8 cellular contexts compared by ENCODE assay signal in the genomic region with DNA sequence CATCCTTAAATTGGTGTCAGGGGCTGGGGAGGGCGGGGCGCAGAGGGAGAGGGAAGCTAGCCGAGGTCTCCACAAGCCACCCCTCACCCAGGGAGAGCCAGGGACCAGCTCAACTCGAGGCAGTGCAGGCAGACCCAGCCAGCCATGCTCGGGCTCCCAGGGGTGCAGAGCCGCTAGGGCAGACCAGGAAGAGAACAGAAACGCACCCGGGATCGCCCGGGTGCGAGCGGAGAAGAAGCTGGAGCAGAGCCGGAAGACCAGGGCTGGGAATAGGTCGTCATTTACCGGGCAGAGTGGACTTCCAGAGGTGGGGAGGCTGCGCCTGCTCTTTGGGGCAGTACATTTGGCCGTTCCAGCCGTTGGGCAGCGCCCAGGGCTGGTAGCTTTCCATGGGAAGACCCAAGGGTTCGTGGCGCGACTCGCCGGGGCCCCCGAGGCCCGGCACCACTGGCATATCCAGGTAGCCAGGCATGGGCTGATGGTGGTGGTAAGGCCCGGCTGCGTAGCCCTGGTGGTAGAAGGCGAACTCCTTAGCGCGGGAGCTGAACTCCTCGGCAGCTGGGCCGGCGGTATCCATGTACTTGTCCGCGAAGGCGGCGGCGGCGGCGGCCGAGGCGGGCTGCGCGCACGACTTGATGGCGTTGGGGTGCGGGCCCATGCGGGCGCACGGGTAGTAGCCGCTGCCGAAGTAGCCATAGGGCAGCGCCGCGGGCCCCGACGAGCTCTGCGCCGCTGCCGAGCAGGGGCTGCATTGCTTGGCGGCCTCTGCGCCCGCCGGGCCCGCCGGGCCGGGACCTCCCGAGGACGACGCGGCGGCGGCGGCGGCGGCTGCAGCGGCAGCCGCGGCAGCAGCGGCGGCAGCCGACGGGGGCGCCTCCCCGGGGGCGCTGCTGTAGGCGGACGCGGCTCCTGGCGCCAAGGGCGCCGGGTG. TPM values are rescaled to one million over a fixed set of nuclear protein-coding genes. Genes with fewer than 3 reads are reported as not detected.
DNase-seq lines count a peak whose midpoint lies in the region; ATAC-seq and TF ChIP-seq lines count a peak whose summit lies in the region.

No MANE protein-coding gene starts in this region.

- 4% methylated on average over 3 of the region's 93 CpGs; no CpG with 5 or more reads in 1 of the 2 donors for WGBS in gastroesophageal sphincter (ENCODE audit: low coverage in 1 of 2), 2 donors
- WGBS in stomach, 5 donors: 3 to 12% (median 5%) methylated on average over 25 to 93 of the region's 93 CpGs

- TF ChIP-seq EP300 in gastroesophageal sphincter (IDR thresholded peaks at IDR 0.05) (no peak), stomach (IDR thresholded peaks at IDR 0.05) (no peak)

- H3K27me3 Mint-ChIP-seq in T-helper 2 cell treated with Interferon-gamma antibody and Interleukin-4, amounts not matched to agents 5 μg/mL and 100 μg/mL, for 36 hours (ENCODE audit: low read depth): peaks cover 85% of the 10 kb centered on the region

- H3K4me1 Mint-ChIP-seq in T-helper 2 cell treated with Interferon-gamma antibody and Interleukin-4, amounts not matched to agents 5 μg/mL and 100 μg/mL, for 36 hours (ENCODE audit: low read depth): no peaks in the 10 kb centered on the region

- DNase-seq in T-helper 2 cell treated with Interferon-gamma antibody and Interleukin-4, amounts not matched to agents 5 μg/mL and 100 μg/mL, for 36 hours (ENCODE audit: low spot score): no peak
- DNase-seq in T-helper 2 cell (no peak), RKO (ENCODE audit: low spot score) (peak; percentile 52), stomach (no peak), OCI-M1 (lab: John Stamatoyannopoulos, UW) (no peak), SKM-1 treated with dmso at 0.1 percent for 144 hours (lab: John Stamatoyannopoulos, UW; ENCODE audit: unreplicated experiment) (no peak), DMS153 (lab: John Stamatoyannopoulos, UW) (no peak)

- H3K27me3 ChIP-seq in gastroesophageal sphincter: peaks cover 100% of the 10 kb centered on the region
- H3K27me3 ChIP-seq in stomach: peaks cover 48 to 100% (median 95%) of the 10 kb centered on the region in 3 donors

- peak; percentile 11 for ATAC-seq in gastroesophageal sphincter

- H3K36me3 ChIP-seq in gastroesophageal sphincter (no peaks in the 10 kb centered on the region), stomach (no peaks in the 10 kb centered on the region)

- H3K9me3 Mint-ChIP-seq in T-helper 2 cell treated with Interferon-gamma antibody and Interleukin-4, amounts not matched to agents 5 μg/mL and 100 μg/mL, for 36 hours: no peaks in the 10 kb centered on the region

- H3K27ac ChIP-seq in gastroesophageal sphincter (no peak overlapping the region), stomach (no peak overlapping the region)

- H3K9me3 ChIP-seq in gastroesophageal sphincter (no peaks in the 10 kb centered on the region), stomach (no peaks in the 10 kb centered on the region)

- TF ChIP-seq POLR2A in gastroesophageal sphincter (IDR thresholded peaks at IDR 0.05) (no peak), stomach (IDR thresholded peaks at IDR 0.05) (no peak)

- H3K4me1 ChIP-seq in gastroesophageal sphincter (peaks cover 0 to 51% (median 10%) of the 10 kb centered on the region in 3 donors), stomach (peaks cover 31 to 49% (median 42%) of the 10 kb centered on the region in 4 donors)

- H3K36me3 Mint-ChIP-seq in T-helper 2 cell treated with Interferon-gamma antibody and Interleukin-4, amounts not matched to agents 5 μg/mL and 100 μg/mL, for 36 hours (ENCODE audit: low read depth): peaks cover 2% of the 10 kb centered on the region

- intact Hi-C loops in stomach (cut with DNase I; ENCODE audit: low total_unique reads): no loop called here

- no peak overlapping the region for H3K27ac Mint-ChIP-seq in T-helper 2 cell treated with Interferon-gamma antibody and Interleukin-4, amounts not matched to agents 5 μg/mL and 100 μg/mL, for 36 hours

- H3K4me3 ChIP-seq in gastroesophageal sphincter: peak overlapping the region in 1 of 2 donors; percentile 36
- peak overlapping the region in 3 of 4 donors; percentile 20 to 46 (median 39) for H3K4me3 ChIP-seq in stomach

- peak overlapping the region; percentile 15 for H3K4me3 Mint-ChIP-seq in T-helper 2 cell treated with Interferon-gamma antibody and Interleukin-4, amounts not matched to agents 5 μg/mL and 100 μg/mL, for 36 hours

- no peak for TF ChIP-seq CTCF in gastroesophageal sphincter (IDR thresholded peaks at IDR 0.05)
- TF ChIP-seq CTCF in stomach (IDR thresholded peaks at IDR 0.05): no peak

RNA-seq across cellular contexts. Expression of gene HOXA13, which starts 0.8 kb away (rescaled TPM):
- total RNA-seq in gastroesophageal sphincter (under 1 TPM in 1 of 4 donors, not detected in 3; 0.12 TPM), stomach (10 to 100 TPM in 1 of 5 donors, not detected in 4; 29.0 TPM)
- not detected for polyA plus RNA-seq in stomach

RNA-seq across cellular contexts. Expression of gene HOXA11, which starts 14.1 kb away (rescaled TPM):
- total RNA-seq in gastroesophageal sphincter (under 1 TPM in 1 of 4 donors, not detected in 3; 0.12 TPM), stomach (1 to 10 TPM in 1 of 5 donors, not detected in 4; 5.2 TPM)
- polyA plus RNA-seq in stomach: not detected

RNA-seq across cellular contexts. Expression of gene HOXA10, which starts 25.0 kb away (rescaled TPM):
- under 1 TPM in 1 of 4 donors, not detected in 3; 0.67 TPM for total RNA-seq in gastroesophageal sphincter
- 100 to 1,000 TPM in 1 of 5 donors, under 1 TPM in 1, not detected in 3; 0.92 to 337 TPM for total RNA-seq in stomach
- under 1 TPM in 1 of 3 donors, not detected in 2; 0.18 TPM for polyA plus RNA-seq in stomach

RNA-seq across cellular contexts. Expression of gene HOXA9, which starts 33.8 kb away (rescaled TPM):
- total RNA-seq in gastroesophageal sphincter (under 1 TPM in 2 of 4 donors, not detected in 2; 0.54 to 0.89 TPM), stomach (10 to 100 TPM in 1 of 5 donors, not detected in 4; 68.1 TPM)
- under 1 TPM in 1 of 3 donors, not detected in 2; 0.25 TPM for polyA plus RNA-seq in stomach

RNA-seq across cellular contexts. Expression of gene HOXA7, which starts 42.7 kb away (rescaled TPM):
- total RNA-seq in gastroesophageal sphincter (1 to 10 TPM in 3 of 4 donors, under 1 TPM in 1; 0.85 to 5.1 (median 1.4) TPM), stomach (10 to 100 TPM in 1 of 5 donors, 1 to 10 TPM in 3, not detected in 1; 1.1 to 34.8 (median 3.3) TPM)
- 1 to 10 TPM in 1 of 3 donors, under 1 TPM in 2; 0.98 to 7.9 (median 1.00) TPM for polyA plus RNA-seq in stomach
